10 cellular contexts compared by ENCODE assay signal in genomic region chr19:40947573-40947972, GRCh38. TPM values are rescaled to one million over a fixed set of nuclear protein-coding genes. Genes with fewer than 3 reads are reported as not detected.
"Had no signal": no experiment of that assay in that cellular context is flagged by ENCODE, and none has a peak within 500 bp of the region (broad histone marks: within the 10 kb centered on the region; RNA-seq: fewer than 3 reads in every experiment).

No MANE protein-coding gene starts in this region.

- H3K9me3 ChIP-seq: HAP-1 had no signal

- ATAC-seq: HCT116 had no signal

- H3K36me3 ChIP-seq: HAP-1 had no signal

- H3K4me1 ChIP-seq: HAP-1 had no signal

- DNase-seq: GM23248, GOT3, H7, HFFc6, KBM-7 had no signal

- FAIRE-seq: HTR-8/SVneo had no signal

- H3K27ac ChIP-seq: GM23248 had no signal

- H3K4me3 ChIP-seq: GM23248, HAP-1 had no signal

RNA-seq across cellular contexts. Expression of gene CYP2B6, which starts 43.5 kb away (rescaled TPM):
- total RNA-seq: GM23248, H4, HFFc6 had no signal
- polyA plus RNA-seq: GM23248, IgD-negative memory B cell had no signal
